ENCODE assay signal across 1 cellular context in genomic region chrX:1466971-1467561, GRCh38.
TF ChIP-seq lines count a peak whose summit lies in the region.

No MANE protein-coding gene starts in this region.

TF ChIP-seq in H1, 55 proteins besides CTCF, POLR2A, EP300 and RAD21:
- TF ChIP-seq USF2 (IDR thresholded peaks at IDR 0.05; ENCODE audit: low read length) = no peak
- no peak for TF ChIP-seq RNF2 (IDR thresholded peaks at IDR 0.05; ENCODE audit: borderline replicate concordance, low read depth, low read length, missing control alignments, poor library complexity, severe bottlenecking)
- no peak for TF ChIP-seq SIN3A (conservative IDR thresholded peaks at IDR 0.05 in 1 of 2, IDR thresholded peaks at IDR 0.05 in 1 of 2; ENCODE audit: low read depth in 1 of 2, low read length in 2 of 2)
- TF ChIP-seq RXRA (IDR thresholded peaks at IDR 0.05; ENCODE audit: insufficient read depth, low read depth, low read length) = no peak
- no peak for TF ChIP-seq TEAD4 (IDR thresholded peaks at IDR 0.05; ENCODE audit: low read depth, low read length)
- TF ChIP-seq POLR2AphosphoS5 (IDR thresholded peaks at IDR 0.05; ENCODE audit: low read depth, low read length) = no peak
- no peak for TF ChIP-seq BACH1 (IDR thresholded peaks at IDR 0.05; ENCODE audit: low read length)
- no peak for TF ChIP-seq RBBP5 (IDR thresholded peaks at IDR 0.05; ENCODE audit: borderline replicate concordance, low read depth, low read length)
TF ChIP-seq in H1: peak in this region for 0.
